In genomic region chr16:89289428-89290395, GRCh38 we compare ENCODE assay signal across 1 cellular context.
TF ChIP-seq lines count a peak whose summit lies in the region.

No MANE protein-coding gene starts in this region.

TF ChIP-seq in HepG2, 621 proteins besides CTCF, POLR2A, EP300 and RAD21 (continued from another document):
- TF ChIP-seq TFE3 (CRISPR knock-in tag; IDR thresholded peaks at IDR 0.05) (no peak), KLF6 (CRISPR knock-in tag; IDR thresholded peaks at IDR 0.05) (0 out of 2 replicates have a peak, but pooled peaks have one; percentile 32), KLF16 (CRISPR knock-in tag; IDR thresholded peaks at IDR 0.05) (peak in 1 of 2 experiments; percentile 35; a peak in 1 of 4 replicates), HIC2 (CRISPR knock-in tag; IDR thresholded peaks at IDR 0.05; ENCODE audit: low read depth) (no peak), NFE2 (CRISPR knock-in tag; IDR thresholded peaks at IDR 0.05) (no peak), ELF4 (CRISPR knock-in tag; IDR thresholded peaks at IDR 0.05; ENCODE audit: borderline replicate concordance) (no peak)
